19 cellular contexts compared by ENCODE assay signal in genomic region chr14:89576132-89576923, GRCh38.
DNase-seq lines count a peak whose midpoint lies in the region; ATAC-seq, FAIRE-seq and TF ChIP-seq lines count a peak whose summit lies in the region.
"Had no signal": no experiment of that assay in that cellular context is flagged by ENCODE, and none has a peak within 500 bp of the region (broad histone marks: within the 10 kb centered on the region; RNA-seq: fewer than 3 reads in every experiment).

No MANE protein-coding gene starts in this region.

- DNase-seq in H9: peak; percentile 49
- DNase-seq in NCI-H510A treated with DMSO at 0.1 percent for 48 hours (lab: John Stamatoyannopoulos, UW): peak; percentile 56
- no peak for DNase-seq in endothelial cell (ENCODE audit: low spot score)
- peak in 1 of 6 donors; percentile 22 for DNase-seq in pancreas
- no peak for DNase-seq in prostate gland (ENCODE audit: low spot score)
- DNase-seq in T-helper 2 cell treated with Interferon-gamma antibody and Interleukin-4, amounts not matched to agents 5 μg/mL and 100 μg/mL, for 36 hours (ENCODE audit: low spot score): no peak
- DNase-seq in NCI-H1092 (lab: John Stamatoyannopoulos, UW): no peak
- DNase-seq: activated CD4-positive, alpha-beta memory T cell treated with anti-CD3 and anti-CD28 coated beads for 36 hours; activated effector memory CD4-positive, alpha-beta T cell treated with Interleukin-2 at 50 U/mL for 16 hours; AML-193; DMS53; effector CD4-positive, alpha-beta T cell; foreskin keratinocyte; naive B cell; NCI-H748 treated with DMSO at 0.1 percent for 48 hours; stimulated activated CD4-positive, alpha-beta T cell treated with anti-CD3 and anti-CD28 coated beads, Interleukin-4, amount 100 ng/mL, for 4 hours; stimulated activated naive B cell treated with anti-CD40 and anti-IgM and Interleukin-4, amounts not matched to agents 10 μg/mL and 1 μg/mL and 100 μg/mL, for 72 hours had no signal

- no peaks in the 10 kb centered on the region for H4K20me1 ChIP-seq in H9 (ENCODE audit: control insufficient read depth, insufficient read depth, insufficient read length)

- H2BK5ac ChIP-seq in H9 (ENCODE audit: insufficient read length, low read length): no peak overlapping the region

- no peaks in the 10 kb centered on the region for H3K23me2 ChIP-seq in H9 (ENCODE audit: insufficient read length, low read depth, low read length, poor library complexity, severe bottlenecking)

- no peak overlapping the region for H2BK20ac ChIP-seq in H9 (ENCODE audit: low read depth, low read length, poor library complexity, severe bottlenecking)

- FAIRE-seq in pancreas (lab: Jason Lieb, UNC): no peak

- intact Hi-C loops in pancreas (cut with DNase I) (no loop called here), prostate gland (cut with DNase I) (no loop called here)

- H3K36me3 ChIP-seq in pancreas (no peaks in the 10 kb centered on the region), prostate gland (no peaks in the 10 kb centered on the region)
- H3K36me3 ChIP-seq: right atrium auricular region had no signal

- H3K9ac ChIP-seq in H9 (ENCODE audit: extremely low read depth, insufficient read length, low read length): no peak overlapping the region

- H3K4me3 Mint-ChIP-seq in H9 (peak overlapping the region; percentile 8 to 63; a peak in 3 of 5 replicates), endothelial cell (ENCODE audit: unreplicated experiment) (no peak overlapping the region)
- no peak overlapping the region for H3K4me3 Mint-ChIP-seq in T-helper 2 cell treated with Interferon-gamma antibody and Interleukin-4, amounts not matched to agents 5 μg/mL and 100 μg/mL, for 36 hours
- H3K4me3 Mint-ChIP-seq: activated CD4-positive, alpha-beta memory T cell treated with anti-CD3 and anti-CD28 coated beads for 36 hours; stimulated activated naive B cell treated with anti-CD40 and anti-IgM and Interleukin-4, amounts not matched to agents 10 μg/mL and 1 μg/mL and 100 μg/mL, for 72 hours had no signal

- no peak overlapping the region for H2BK15ac ChIP-seq in H9 (ENCODE audit: low read depth, low read length)

- H3K4ac ChIP-seq in H9 (ENCODE audit: low read depth, low read length): no peak overlapping the region

- TF ChIP-seq CTCF in H9 (conservative IDR thresholded peaks at IDR 0.05) (no peak), endothelial cell (IDR thresholded peaks at IDR 0.05; ENCODE audit: unreplicated experiment) (no peak), pancreas (IDR thresholded peaks at IDR 0.05) (no peak), prostate gland (IDR thresholded peaks at IDR 0.05) (no peak)

- no peak overlapping the region for H2BK120ac ChIP-seq in H9 (ENCODE audit: low read depth, low read length, poor library complexity, severe bottlenecking)

- no peak for TF ChIP-seq POLR2A in prostate gland (IDR thresholded peaks at IDR 0.05)

- H3K4me3 ChIP-seq in pancreas: no peak overlapping the region
- no peak overlapping the region for H3K4me3 ChIP-seq in prostate gland
- H3K4me3 ChIP-seq: right atrium auricular region had no signal

- no peak overlapping the region for H2BK12ac ChIP-seq in H9 (ENCODE audit: insufficient read length, low read depth, low read length)

- no peaks in the 10 kb centered on the region for H3K9me3 ChIP-seq in H9 (ENCODE audit: control insufficient read depth, low read depth, low read length)
- no peaks in the 10 kb centered on the region for H3K9me3 ChIP-seq in pancreas
- H3K9me3 ChIP-seq in prostate gland: no peaks in the 10 kb centered on the region
- H3K9me3 ChIP-seq: right atrium auricular region had no signal

- no peak overlapping the region for H2AK5ac ChIP-seq in H9 (ENCODE audit: insufficient read length, low read length)

- no peak overlapping the region for H4K8ac ChIP-seq in H9 (replicated peaks; ENCODE audit: insufficient read length, low read depth, low read length)

- H3K4me1 Mint-ChIP-seq in H9 (peaks cover 43 to 46% of the 10 kb centered on the region in 2 experiments), endothelial cell (ENCODE audit: unreplicated experiment) (peaks cover 38% of the 10 kb centered on the region)
- peaks cover 9% of the 10 kb centered on the region for H3K4me1 Mint-ChIP-seq in T-helper 2 cell treated with Interferon-gamma antibody and Interleukin-4, amounts not matched to agents 5 μg/mL and 100 μg/mL, for 36 hours (ENCODE audit: low read depth)

- H4K5ac ChIP-seq in H9 (ENCODE audit: insufficient read length, low read depth, low read length): no peak overlapping the region

- H3K36me3 Mint-ChIP-seq in H9 (ENCODE audit: insufficient read depth in 1 of 3, low read depth in 3 of 3) (peaks cover 9 to 17% (median 14%) of the 10 kb centered on the region in 3 experiments), endothelial cell (ENCODE audit: low read depth, unreplicated experiment) (no peaks in the 10 kb centered on the region)
- H3K36me3 Mint-ChIP-seq in T-helper 2 cell treated with Interferon-gamma antibody and Interleukin-4, amounts not matched to agents 5 μg/mL and 100 μg/mL, for 36 hours (ENCODE audit: low read depth): peaks cover 24% of the 10 kb centered on the region

- H4K91ac ChIP-seq in H9 (ENCODE audit: insufficient read length, low read depth, low read length): no peak overlapping the region

- H3K79me1 ChIP-seq in H9 (ENCODE audit: insufficient read depth, low read depth, low read length, poor library complexity, severe bottlenecking): peaks cover 7% of the 10 kb centered on the region

- no peak overlapping the region for H3K14ac ChIP-seq in H9 (ENCODE audit: insufficient read depth, low read length)

- no CpG with 5 or more reads among the region's 14 CpGs for WGBS in H9 (ENCODE audit: extremely low coverage, insufficient read length, low lambda C conversion rate)
- 37 to 70% methylated on average over 14 of the region's 14 CpGs for WGBS in pancreas, 2 donors
- 27% methylated on average over 14 of the region's 14 CpGs for WGBS in prostate gland

- H3K79me2 ChIP-seq in H9 (ENCODE audit: insufficient read depth, low read length): peaks cover 10% of the 10 kb centered on the region; the same call in 1 of the 2 replicates

- H3K27me3 ChIP-seq in H9 (ENCODE audit: insufficient read depth, low read length): no peaks in the 10 kb centered on the region
- H3K27me3 ChIP-seq in pancreas: no peaks in the 10 kb centered on the region
- H3K27me3 ChIP-seq in prostate gland (replicated peaks; ENCODE audit: insufficient read depth): no peaks in the 10 kb centered on the region
- H3K27me3 ChIP-seq: foreskin keratinocyte, right atrium auricular region had no signal

- H3K27me3 Mint-ChIP-seq in H9 (ENCODE audit: low read depth): no peaks in the 10 kb centered on the region
- peaks cover 1% of the 10 kb centered on the region for H3K27me3 Mint-ChIP-seq in endothelial cell (ENCODE audit: unreplicated experiment)
- no peaks in the 10 kb centered on the region for H3K27me3 Mint-ChIP-seq in T-helper 2 cell treated with Interferon-gamma antibody and Interleukin-4, amounts not matched to agents 5 μg/mL and 100 μg/mL, for 36 hours (ENCODE audit: low read depth)
- H3K27me3 Mint-ChIP-seq: activated CD4-positive, alpha-beta memory T cell treated with anti-CD3 and anti-CD28 coated beads for 36 hours; naive B cell; stimulated activated naive B cell treated with anti-CD40 and anti-IgM and Interleukin-4, amounts not matched to agents 10 μg/mL and 1 μg/mL and 100 μg/mL, for 72 hours had no signal

- H3T11ph ChIP-seq in H9 (ENCODE audit: low read length): no peak overlapping the region

- H3K9me3 Mint-ChIP-seq in H9: no peaks in the 10 kb centered on the region
- H3K9me3 Mint-ChIP-seq in endothelial cell (ENCODE audit: unreplicated experiment): no peaks in the 10 kb centered on the region
- H3K9me3 Mint-ChIP-seq in T-helper 2 cell treated with Interferon-gamma antibody and Interleukin-4, amounts not matched to agents 5 μg/mL and 100 μg/mL, for 36 hours: no peaks in the 10 kb centered on the region
- H3K9me3 Mint-ChIP-seq: activated CD4-positive, alpha-beta memory T cell treated with anti-CD3 and anti-CD28 coated beads for 36 hours; naive B cell had no signal

- no peak overlapping the region for H3K23ac ChIP-seq in H9 (ENCODE audit: insufficient read length, low read depth, low read length)

- H3K4me1 ChIP-seq in H9 (ENCODE audit: insufficient read depth, low read length) (peaks cover 18% of the 10 kb centered on the region; the same call in 1 of the 2 replicates), pancreas (peaks cover 0 to 12% (median 0%) of the 10 kb centered on the region in 3 donors), prostate gland (replicated peaks) (peaks cover 5% of the 10 kb centered on the region)
- H3K4me1 ChIP-seq: foreskin keratinocyte had no signal

- H3K27ac Mint-ChIP-seq in H9 (peak overlapping the region; percentile 64 to 98 (median 67); a peak in 6 of 7 replicates), endothelial cell (ENCODE audit: unreplicated experiment) (peak overlapping the region; percentile 6)
- no peak overlapping the region for H3K27ac Mint-ChIP-seq in T-helper 2 cell treated with Interferon-gamma antibody and Interleukin-4, amounts not matched to agents 5 μg/mL and 100 μg/mL, for 36 hours
- H3K27ac Mint-ChIP-seq: activated CD4-positive, alpha-beta memory T cell treated with anti-CD3 and anti-CD28 coated beads for 36 hours; stimulated activated naive B cell treated with anti-CD40 and anti-IgM and Interleukin-4, amounts not matched to agents 10 μg/mL and 1 μg/mL and 100 μg/mL, for 72 hours had no signal

- peak overlapping the region; percentile 38 for H3K4me2 ChIP-seq in H9 (ENCODE audit: insufficient read depth, insufficient read length, low read length)

- ATAC-seq in pancreas (peak; percentile 35 to 67 (median 50)), GM18873 (IDR thresholded peaks at IDR 0.05; ENCODE audit: low FRiP score, unreplicated experiment) (no peak)
- ATAC-seq: foreskin keratinocyte; stimulated activated naive B cell treated with anti-CD40 and anti-IgM and Interleukin-4, amounts not matched to agents 10 μg/mL and 1 μg/mL and 100 μg/mL, for 72 hours had no signal

- H3K27ac ChIP-seq in H9 (ENCODE audit: insufficient read length, low read depth, low read length): no peak overlapping the region
- no peak overlapping the region for H3K27ac ChIP-seq in pancreas
- H3K27ac ChIP-seq in prostate gland: no peak overlapping the region
- H3K27ac ChIP-seq: foreskin keratinocyte, right atrium auricular region had no signal

- no peak overlapping the region for H3K18ac ChIP-seq in H9 (ENCODE audit: insufficient read length, low read depth, low read length)

- no peak overlapping the region for H3K56ac ChIP-seq in H9 (ENCODE audit: insufficient read length, low read depth, low read length)

- no peak overlapping the region for H2AFZ ChIP-seq in H9 (ENCODE audit: low read length)

Comparison
In these comparisons a context has a peak if more than half of its experiments do, and no peak if none do; other contexts are left out.
1. DNase-seq: peak in H9 (single experiment) and NCI-H510A treated with DMSO at 0.1 percent for 48 hours (single experiment); none in endothelial cell (single experiment), prostate gland (single experiment), T-helper 2 cell treated with Interferon-gamma antibody and Interleukin-4, amounts not matched to agents 5 μg/mL and 100 μg/mL, for 36 hours (single experiment) and NCI-H1092 (single experiment).
2. H3K4me3 Mint-ChIP-seq: peak in H9 (2 of 2); none in endothelial cell (single experiment) and T-helper 2 cell treated with Interferon-gamma antibody and Interleukin-4, amounts not matched to agents 5 μg/mL and 100 μg/mL, for 36 hours (single experiment).